19 cellular contexts compared by ENCODE assay signal in the genomic region with DNA sequence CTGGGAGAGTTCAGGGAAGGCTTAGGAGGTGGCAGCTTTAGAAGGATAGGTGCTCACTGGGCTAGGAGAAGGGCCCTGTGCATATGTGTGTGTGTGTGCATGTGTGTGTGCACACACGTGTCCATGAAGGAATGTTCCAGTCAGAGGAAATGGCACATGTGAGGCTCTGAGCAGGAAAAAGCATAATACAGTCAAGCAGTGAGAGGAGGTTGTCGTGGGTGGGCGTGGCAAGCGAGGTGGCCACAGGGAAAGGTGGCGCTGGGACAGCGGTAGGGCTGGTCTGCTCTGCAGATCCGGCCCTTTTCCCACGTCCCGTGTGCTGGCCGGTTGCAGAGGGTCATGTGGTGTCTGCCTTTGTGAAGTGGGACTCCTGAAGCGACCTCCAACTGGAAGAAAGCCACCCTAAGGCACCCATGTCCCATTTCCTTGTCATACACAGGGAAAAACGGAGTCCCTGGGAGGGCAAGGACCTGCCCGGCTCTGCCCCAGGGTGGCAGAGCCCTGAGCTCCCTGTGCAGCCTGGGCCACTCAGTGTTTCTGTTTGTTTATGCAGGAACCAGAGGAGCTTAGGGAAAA.
"Had no signal": no experiment of that assay in that cellular context is flagged by ENCODE, and none has a peak within 500 bp of the region (broad histone marks: within the 10 kb centered on the region; RNA-seq: fewer than 3 reads in every experiment).

No MANE protein-coding gene starts in this region.

- DNase-seq: activated CD4-positive, alpha-beta T cell treated with anti-CD3 and anti-CD28 coated beads, Interleukin-2, amount 10 ng/mL, durations not matched to agents 24 days and 14 days; activated CD8-positive, alpha-beta T cell treated with anti-CD3 and anti-CD28 coated beads, Interleukin-2, amount 10 ng/mL, durations not matched to agents 7 days and 5 days; activated naive CD4-positive, alpha-beta T cell treated with Interleukin-2 at 50 U/mL for 16 hours; effector CD4-positive, alpha-beta T cell; foreskin fibroblast; immature natural killer cell; left colon; mucosa of descending colon; naive thymus-derived CD4-positive, alpha-beta T cell; stimulated activated naive CD8-positive, alpha-beta T cell treated with anti-CD3 and anti-CD28 coated beads, Interleukin-15, Interleukin-2, amounts not matched to agents 100 U/mL and 50 U/mL, for 24 hours; T-helper 2 cell had no signal

- H3K36me3 Mint-ChIP-seq: WTC11 had no signal

- ATAC-seq: activated CD8-positive, alpha-beta T cell treated with anti-CD3 and anti-CD28 coated beads, Interleukin-2, amount 10 ng/mL, durations not matched to agents 7 days and 5 days; left colon; mucosa of descending colon; naive thymus-derived CD4-positive, alpha-beta T cell; stimulated activated naive CD8-positive, alpha-beta T cell treated with anti-CD3 and anti-CD28 coated beads, Interleukin-15, Interleukin-2, amounts not matched to agents 100 U/mL and 50 U/mL, for 24 hours; WTC11 had no signal

- H3K9me3 Mint-ChIP-seq: activated CD4-positive, alpha-beta T cell treated with anti-CD3 and anti-CD28 coated beads, Interleukin-2, amount 10 ng/mL, durations not matched to agents 24 days and 14 days; activated T-helper 1 cell treated with anti-CD3 and anti-CD28 coated beads, Interleukin-12 subunit alpha, Interleukin-12 subunit beta, Interleukin-2, Interleukin-4 antibody, amounts not matched to agents 30 ng/mL and 10 ng/mL and 1 ng/mL, durations not matched to agents 14 hours and 24 hours and 36 hours; immature natural killer cell; naive thymus-derived CD4-positive, alpha-beta T cell; WTC11 had no signal

- H3K36me3 ChIP-seq: cardiac muscle cell, neutrophil, SJCRH30 had no signal

- H3K4me1 Mint-ChIP-seq: activated CD4-positive, alpha-beta T cell treated with anti-CD3 and anti-CD28 coated beads, Interleukin-2, amount 10 ng/mL, durations not matched to agents 24 days and 14 days; immature natural killer cell; naive thymus-derived CD4-positive, alpha-beta T cell; WTC11 had no signal

- FAIRE-seq: colon, TTC549 had no signal

- H3K4me3 Mint-ChIP-seq: activated CD4-positive, alpha-beta T cell treated with anti-CD3 and anti-CD28 coated beads, Interleukin-2, amount 10 ng/mL, durations not matched to agents 24 days and 14 days; activated CD8-positive, alpha-beta T cell treated with anti-CD3 and anti-CD28 coated beads, Interleukin-2, amount 10 ng/mL, durations not matched to agents 7 days and 5 days; activated T-helper 1 cell treated with anti-CD3 and anti-CD28 coated beads, Interleukin-12 subunit alpha, Interleukin-12 subunit beta, Interleukin-2, Interleukin-4 antibody, amounts not matched to agents 30 ng/mL and 10 ng/mL and 1 ng/mL, durations not matched to agents 14 hours and 24 hours and 36 hours; immature natural killer cell; naive thymus-derived CD4-positive, alpha-beta T cell; WTC11 had no signal

- H3K27ac Mint-ChIP-seq: activated CD4-positive, alpha-beta T cell treated with anti-CD3 and anti-CD28 coated beads, Interleukin-2, amount 10 ng/mL, durations not matched to agents 24 days and 14 days; activated CD8-positive, alpha-beta T cell treated with anti-CD3 and anti-CD28 coated beads, Interleukin-2, amount 10 ng/mL, durations not matched to agents 7 days and 5 days; activated T-helper 1 cell treated with anti-CD3 and anti-CD28 coated beads, Interleukin-12 subunit alpha, Interleukin-12 subunit beta, Interleukin-2, Interleukin-4 antibody, amounts not matched to agents 30 ng/mL and 10 ng/mL and 1 ng/mL, durations not matched to agents 14 hours and 24 hours and 36 hours; immature natural killer cell had no signal

- H3K9me3 ChIP-seq: mucosa of descending colon, neutrophil, SJCRH30 had no signal

- H3K27ac ChIP-seq: cardiac muscle cell, neutrophil, SJCRH30 had no signal

- H3K27me3 ChIP-seq: cardiac muscle cell, neutrophil, SJCRH30 had no signal

- H3K27me3 Mint-ChIP-seq: activated CD4-positive, alpha-beta T cell treated with anti-CD3 and anti-CD28 coated beads, Interleukin-2, amount 10 ng/mL, durations not matched to agents 24 days and 14 days; naive thymus-derived CD4-positive, alpha-beta T cell had no signal

- H3K4me3 ChIP-seq: cardiac muscle cell, mucosa of descending colon, SJCRH30, smooth muscle cell had no signal
